ENCODE assay signal across 8 cellular contexts in genomic region chr11:65445604-65446445, GRCh38. TPM values are rescaled to one million over a fixed set of nuclear protein-coding genes. Genes with fewer than 3 reads are reported as not detected.
DNase-seq lines count a peak whose midpoint lies in the region; TF ChIP-seq lines count a peak whose summit lies in the region.

No MANE protein-coding gene starts in this region.

- no peak for TF ChIP-seq POLR2A in transverse colon (IDR thresholded peaks at IDR 0.05)

- H3K27ac Mint-ChIP-seq in activated T-cell treated with anti-CD3 and anti-CD28 coated beads, Interleukin-2, amount 50 U/mL, for 24 hours, result peak overlapping the region; percentile 73

- H3K27ac ChIP-seq in liver (ENCODE audit: low read depth in 1 of 2, low read length in 2 of 2) (peak overlapping the region; percentile 46 to 53), transverse colon (peak overlapping the region; percentile 45 to 100 (median 68))

- TF ChIP-seq EP300 in transverse colon (IDR thresholded peaks at IDR 0.05; ENCODE audit: low read depth), result no peak

- TF ChIP-seq CTCF in astrocyte of the spinal cord (IDR thresholded peaks at IDR 0.05; ENCODE audit: low read depth, low read length), result no peak
- TF ChIP-seq CTCF in liver (IDR thresholded peaks at IDR 0.05; ENCODE audit: low read depth, low read length, missing input control), result no peak
- TF ChIP-seq CTCF in transverse colon (IDR thresholded peaks at IDR 0.05), result no peak

- no peaks in the 10 kb centered on the region for H3K27me3 ChIP-seq in liver (ENCODE audit: control insufficient read depth in 4 of 4, insufficient read depth in 4 of 4, low read length in 3 of 4)
- H3K27me3 ChIP-seq in transverse colon, result no peaks in the 10 kb centered on the region

- no peak for TF ChIP-seq RAD21 in liver (IDR thresholded peaks at IDR 0.05)

- no peak for DNase-seq in activated T-cell treated with anti-CD3 and anti-CD28 coated beads, Interleukin-2, amount 50 U/mL, for 24 hours
- DNase-seq in activated T-cell treated with anti-CD3 and anti-CD28 coated beads for 4 hours (no peak), astrocyte of the spinal cord (ENCODE audit: low read depth, low spot score) (peak; percentile 38), transverse colon (no peak), cerebellum (ENCODE audit: low spot score) (no peak), NCI-H748 (lab: John Stamatoyannopoulos, UW; ENCODE audit: unreplicated experiment) (no peak)
- DNase-seq in stimulated activated CD8-positive, alpha-beta memory T cell treated with anti-CD3 and anti-CD28 coated beads, Interleukin-4, amount 100 ng/mL, for 48 hours, result no peak

- 60% methylated on average over 11 of the region's 11 CpGs for WGBS in liver
- WGBS in transverse colon (ENCODE audit: low coverage in 1 of 2), 2 donors, result 82% methylated on average over 11 of the region's 11 CpGs; no CpG with 5 or more reads in 1 of the 2 donors

- H3K4me1 Mint-ChIP-seq in activated T-cell treated with anti-CD3 and anti-CD28 coated beads, Interleukin-2, amount 50 U/mL, for 24 hours (ENCODE audit: low read depth), result peaks cover 35% of the 10 kb centered on the region

- H3K36me3 ChIP-seq in liver (ENCODE audit: control insufficient read depth in 4 of 4, insufficient read depth in 3 of 4, low read depth in 1 of 4, low read length in 3 of 4) (peaks cover 0 to 5% (median 3%) of the 10 kb centered on the region in 4 donors), transverse colon (peaks cover 0 to 19% (median 3%) of the 10 kb centered on the region in 4 donors)

- H3K27me3 Mint-ChIP-seq in activated T-cell treated with anti-CD3 and anti-CD28 coated beads, Interleukin-2, amount 50 U/mL, for 24 hours, result no peaks in the 10 kb centered on the region

- in situ Hi-C loops in astrocyte of the spinal cord (cut with HindIII; ENCODE audit: low sequenced_read_pairs), result no loop called here
- in situ Hi-C loops in transverse colon (cut with MboI; ENCODE audit: low pct_ligation_motif_present in 1 of 4, low pct_unique_long_range_greater_than_20kb in 1 of 4, low sequenced_read_pairs in 3 of 4), result no loop called here

- peaks cover 44% of the 10 kb centered on the region for H3K36me3 Mint-ChIP-seq in activated T-cell treated with anti-CD3 and anti-CD28 coated beads, Interleukin-2, amount 50 U/mL, for 24 hours (ENCODE audit: low read depth)

- H3K9me3 ChIP-seq in liver (ENCODE audit: control insufficient read depth in 4 of 4, low read length in 3 of 4) (no peaks in the 10 kb centered on the region), transverse colon (no peaks in the 10 kb centered on the region)

- H3K9me3 Mint-ChIP-seq in activated T-cell treated with anti-CD3 and anti-CD28 coated beads, Interleukin-2, amount 50 U/mL, for 24 hours, result no peaks in the 10 kb centered on the region

- H3K4me3 ChIP-seq in astrocyte of the spinal cord (ENCODE audit: low read depth, low read length) (no peak overlapping the region), liver (ENCODE audit: low read depth in 1 of 3, low read length in 3 of 3) (no peak overlapping the region), transverse colon (no peak overlapping the region)

- no peak overlapping the region for H3K9ac ChIP-seq in liver (ENCODE audit: low read depth in 1 of 2, low read length in 2 of 2)

- no peak overlapping the region for H3K4me3 Mint-ChIP-seq in activated T-cell treated with anti-CD3 and anti-CD28 coated beads, Interleukin-2, amount 50 U/mL, for 24 hours

- intact Hi-C loops in transverse colon (cut with DNase I; ENCODE audit: low total_unique reads), result no loop called here

- peaks cover 0 to 3% (median 0%) of the 10 kb centered on the region in 4 donors for H3K4me1 ChIP-seq in liver (ENCODE audit: control insufficient read depth in 4 of 4, insufficient read depth in 4 of 4, low read length in 3 of 4)
- H3K4me1 ChIP-seq in transverse colon, result peaks cover 0 to 17% (median 10%) of the 10 kb centered on the region in 4 donors

TF ChIP-seq in liver, 16 proteins besides CTCF, POLR2A, EP300 and RAD21:
- TF ChIP-seq NR2F2 (IDR thresholded peaks at IDR 0.05) (peak; percentile 32), SP1 (IDR thresholded peaks at IDR 0.05) (peak; percentile 15), ATF3 (IDR thresholded peaks at IDR 0.05) (no peak), EGR1 (IDR thresholded peaks at IDR 0.05; ENCODE audit: low read depth in 2 of 2) (peak in 1 of 2 donors; percentile 4), YY1 (IDR thresholded peaks at IDR 0.05) (no peak), RXRA (IDR thresholded peaks at IDR 0.05) (peak in 1 of 2 donors; percentile 5), JUND (IDR thresholded peaks at IDR 0.05) (peak in 1 of 2 donors; percentile 12)

RNA-seq across cellular contexts. Expression of gene NEAT1, which starts 23.2 kb away (rescaled TPM):
- total RNA-seq in liver, result 1,000 to 10,000 TPM in 1 of 2 donors, 10 to 100 TPM in 1; 29.6 to 1,968 TPM
- 100 to 1,000 TPM in 1 of 2 donors, 10 to 100 TPM in 1; 50.2 to 111 TPM for polyA plus RNA-seq in liver
- 100 to 1,000 TPM; 370 to 782 (median 680) TPM for total RNA-seq in transverse colon
- 17.0 TPM for total RNA-seq in cerebellum

RNA-seq across cellular contexts. Expression of gene MALAT1, which starts 53.0 kb away (rescaled TPM):
- total RNA-seq in liver (1,000 to 10,000 TPM; 3,688 to 8,306 TPM), transverse colon (over 10,000 TPM; 17,948 to 48,028 (median 23,406) TPM), cerebellum (17,703 TPM)
- polyA plus RNA-seq in liver, result 1,000 to 10,000 TPM in 1 of 2 donors, 10 to 100 TPM in 1; 11.9 to 3,868 TPM

RNA-seq across cellular contexts. Expression of gene FRMD8, which starts 59.4 kb away (rescaled TPM):
- total RNA-seq in liver (10 to 100 TPM; 20.7 to 22.8 TPM), transverse colon (100 to 1,000 TPM in 3 of 4 donors, 10 to 100 TPM in 1; 64.3 to 164 (median 128) TPM), cerebellum (9.2 TPM)
- 1 to 10 TPM; 2.8 to 9.4 TPM for polyA plus RNA-seq in liver
